Comparison of ENCODE assay signal across 14 cellular contexts in the genomic region with DNA sequence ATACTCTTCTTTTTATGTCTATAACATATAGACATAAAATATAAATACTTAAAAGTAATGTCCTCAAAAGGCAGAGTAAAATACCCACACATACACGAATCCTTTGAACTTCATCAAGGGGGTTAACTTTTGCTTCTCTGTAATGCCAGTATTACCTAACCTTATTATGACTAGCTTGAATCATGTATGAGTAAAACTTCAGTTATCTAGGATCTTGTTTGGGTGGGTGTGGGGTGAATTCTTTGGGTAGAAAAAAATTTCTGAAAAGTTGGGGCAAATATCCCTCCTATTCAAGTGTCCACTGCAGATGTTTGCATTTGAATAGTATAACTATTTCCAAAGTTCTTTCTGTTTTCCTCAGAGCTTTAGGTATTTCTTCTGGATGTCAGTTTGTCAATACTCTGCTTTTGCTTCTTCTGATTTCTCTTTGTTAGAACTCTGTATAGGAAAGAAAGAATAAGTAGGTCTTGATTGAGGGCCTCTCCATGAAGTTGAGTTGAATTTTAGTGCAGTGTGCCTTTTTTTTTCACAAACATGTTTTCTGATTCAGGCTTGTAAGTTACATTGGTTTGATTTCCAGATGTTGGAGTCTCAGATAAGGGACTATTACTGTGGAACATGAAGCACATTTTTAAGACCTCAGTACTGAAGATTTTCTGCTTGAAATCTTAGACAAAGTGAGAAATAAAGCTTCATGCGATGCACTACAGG.
A peak's percentile ranks its signal among the peaks of the same experiment; 100 is the strongest.
DNase-seq lines count a peak whose midpoint lies in the region; ATAC-seq, FAIRE-seq and TF ChIP-seq lines count a peak whose summit lies in the region.
"Had no signal": no experiment of that assay in that cellular context is flagged by ENCODE, and none has a peak within 500 bp of the region (broad histone marks: within the 10 kb centered on the region; RNA-seq: fewer than 3 reads in every experiment).

No MANE protein-coding gene starts in this region.

- intact Hi-C loops in Right ventricle myocardium superior (cut with DNase I), result no loop called here
- intact Hi-C loops in cardiac septum (cut with DNase I), result no loop called here

- H3K14ac ChIP-seq in mesenchymal stem cell (ENCODE audit: low read length in 2 of 2), result no peak overlapping the region

- no peak overlapping the region for H4K8ac ChIP-seq in mesenchymal stem cell (ENCODE audit: low read length)

- no peaks in the 10 kb centered on the region for H3K36me3 Mint-ChIP-seq in chondrocyte (ENCODE audit: low read depth)

- peak overlapping the region; percentile 82 for H3K27ac Mint-ChIP-seq in chondrocyte (ENCODE audit: unreplicated experiment)

- no peaks in the 10 kb centered on the region for H3K9me3 ChIP-seq in mesenchymal stem cell (ENCODE audit: control insufficient read depth, low read length)
- H3K9me3 ChIP-seq: ovary had no signal

- no peak overlapping the region for H2BK12ac ChIP-seq in mesenchymal stem cell (ENCODE audit: low read length in 2 of 2)

- peaks cover 19% of the 10 kb centered on the region for H3K9me3 Mint-ChIP-seq in chondrocyte (ENCODE audit: low read depth)

- no peak for FAIRE-seq in urothelium cell line (lab: Jason Lieb, UNC)

- no peak overlapping the region for H2AFZ ChIP-seq in mesenchymal stem cell (ENCODE audit: low read depth, low read length)

- H3K18ac ChIP-seq in mesenchymal stem cell (ENCODE audit: low read depth in 1 of 2, low read length in 2 of 2), result no peak overlapping the region

- H3K36me3 ChIP-seq in mesenchymal stem cell (ENCODE audit: control insufficient read depth in 1 of 2, insufficient read depth in 2 of 2, low read depth in 1 of 2, low read length in 2 of 2), result no peaks in the 10 kb centered on the region
- H3K36me3 ChIP-seq: lower lobe of right lung, ovary, upper lobe of left lung had no signal

- H3K4me1 ChIP-seq in mesenchymal stem cell (ENCODE audit: control insufficient read depth, insufficient read depth, low read depth, low read length), result no peaks in the 10 kb centered on the region
- H3K4me1 ChIP-seq: lower lobe of right lung, upper lobe of left lung had no signal

- WGBS in mesenchymal stem cell, result 88% methylated on average over 1 of the region's 2 CpGs

- no peak for TF ChIP-seq CTCF in chondrocyte (IDR thresholded peaks at IDR 0.05)

- no peaks in the 10 kb centered on the region for H3K27me3 ChIP-seq in mesenchymal stem cell (ENCODE audit: control insufficient read depth in 1 of 2, insufficient read depth in 1 of 2, low read length in 2 of 2)
- H3K27me3 ChIP-seq: ovary, upper lobe of left lung had no signal

- no peak overlapping the region for H3K4me3 ChIP-seq in mesenchymal stem cell (ENCODE audit: insufficient read depth in 1 of 2, low read depth in 1 of 2, low read length in 2 of 2)
- H3K4me3 ChIP-seq: lower lobe of right lung, ovary, upper lobe of left lung had no signal

- H3K9ac ChIP-seq in mesenchymal stem cell (ENCODE audit: low read length), result no peak overlapping the region

- no peak overlapping the region for H2AK5ac ChIP-seq in mesenchymal stem cell (ENCODE audit: low read length, severe bottlenecking)

- H3K27ac ChIP-seq in mesenchymal stem cell (ENCODE audit: low read length, poor library complexity, severe bottlenecking), result peak overlapping the region; percentile 38
- H3K27ac ChIP-seq: lower lobe of right lung, ovary, upper lobe of left lung had no signal

- no peak overlapping the region for H3K4ac ChIP-seq in mesenchymal stem cell (ENCODE audit: low read depth in 1 of 2, low read length in 2 of 2)

- no peaks in the 10 kb centered on the region for H3K27me3 Mint-ChIP-seq in chondrocyte (ENCODE audit: low read depth)

- no peak overlapping the region for H2BK5ac ChIP-seq in mesenchymal stem cell (ENCODE audit: low read depth, low read length, poor library complexity, severe bottlenecking)

- peak overlapping the region; percentile 1 for H3K4me3 Mint-ChIP-seq in chondrocyte (ENCODE audit: unreplicated experiment)

- H4K91ac ChIP-seq in mesenchymal stem cell (ENCODE audit: low read length), result no peak overlapping the region

- no peaks in the 10 kb centered on the region for H3K79me1 ChIP-seq in mesenchymal stem cell (replicated peaks; ENCODE audit: low read length, poor library complexity, severe bottlenecking)

- peak; percentile 48 for ATAC-seq in Right ventricle myocardium superior (ENCODE audit: poor library complexity)
- no peak for ATAC-seq in HG03025 (IDR thresholded peaks at IDR 0.05; ENCODE audit: low FRiP score, unreplicated experiment)
- ATAC-seq in GM18858 (IDR thresholded peaks at IDR 0.05; ENCODE audit: unreplicated experiment), result no peak
- ATAC-seq: lower lobe of right lung had no signal

- no peak overlapping the region for H3K23ac ChIP-seq in mesenchymal stem cell (ENCODE audit: low read length in 2 of 2)

- H3K4me2 ChIP-seq in mesenchymal stem cell (ENCODE audit: low read length, poor library complexity, severe bottlenecking), result no peak overlapping the region

- H2BK15ac ChIP-seq in mesenchymal stem cell (ENCODE audit: low read depth, poor library complexity, severe bottlenecking), result no peak overlapping the region

- H2BK120ac ChIP-seq in mesenchymal stem cell (ENCODE audit: low read depth, low read length), result no peak overlapping the region

- DNase-seq in Right ventricle myocardium superior (no peak), cardiac septum (ENCODE audit: low spot score) (no peak), chondrocyte (ENCODE audit: low spot score) (no peak), mesenchymal stem cell (peak; percentile 18), urothelium cell line (ENCODE audit: low spot score) (peak; percentile 31)
- DNase-seq in activated CD4-positive, CD25-positive, alpha-beta regulatory T cell treated with anti-CD3 and anti-CD28 coated beads, Interleukin-2, amount 50 U/mL, for 72 hours, result no peak
- DNase-seq: KBM-7; lower lobe of right lung; NCI-H187 treated with DMSO at 0.1 percent for 48 hours; ovary; stimulated activated CD8-positive, alpha-beta memory T cell treated with anti-CD3 and anti-CD28 coated beads, Interleukin-4, amount 100 ng/mL, for 48 hours; upper lobe of left lung had no signal

- H3K4me1 Mint-ChIP-seq in chondrocyte (ENCODE audit: low read depth), result peaks cover 21% of the 10 kb centered on the region

Comparison
In these comparisons a context has a peak if more than half of its experiments do, and no peak if none do; other contexts are left out.
1. DNase-seq: peak in mesenchymal stem cell (single experiment) and urothelium cell line (single experiment); none in Right ventricle myocardium superior (single experiment), cardiac septum (single experiment), chondrocyte (single experiment) and activated CD4-positive, CD25-positive, alpha-beta regulatory T cell treated with anti-CD3 and anti-CD28 coated beads, Interleukin-2, amount 50 U/mL, for 72 hours (single experiment).